ENCODE assay signal across 29 cellular contexts in genomic region chr10:24553051-24553612, GRCh38.
"Had no signal": no experiment of that assay in that cellular context is flagged by ENCODE, and none has a peak within 500 bp of the region (broad histone marks: within the 10 kb centered on the region; RNA-seq: fewer than 3 reads in every experiment).

No MANE protein-coding gene starts in this region.

- H3K27me3 Mint-ChIP-seq: progenitor cell of endocrine pancreas; stimulated activated memory B cell treated with anti-CD40 and anti-IgM and Interleukin-4, amounts not matched to agents 10 μg/mL and 1 μg/mL and 100 μg/mL, for 72 hours; type B pancreatic cell had no signal

- H3K4me2 ChIP-seq: smooth muscle cell had no signal

- H3K4me1 ChIP-seq: ascending aorta, colonic mucosa, uterus had no signal

- H3K4me3 Mint-ChIP-seq: activated naive CD4-positive, alpha-beta T cell treated with anti-CD3 and anti-CD28 coated beads, Interleukin-2, amount 10 ng/mL, durations not matched to agents 7 days and 5 days; activated naive CD8-positive, alpha-beta T cell treated with anti-CD3 and anti-CD28 coated beads, Interleukin-2, amount 10 ng/mL, durations not matched to agents 7 days and 5 days; activated T-helper 1 cell treated with anti-CD3 and anti-CD28 coated beads, Interleukin-12 subunit alpha, Interleukin-12 subunit beta, Interleukin-2, Interleukin-4 antibody, amounts not matched to agents 30 ng/mL and 10 ng/mL and 1 ng/mL, durations not matched to agents 14 hours and 24 hours and 36 hours; brain; memory B cell; natural killer cell treated with Interleukin-12 subunit alpha and Interleukin-12 subunit beta and Interleukin-15 and Interleukin-18, amount 100 ng/mL, for 72 hours; stimulated activated memory B cell treated with anti-CD40 and anti-IgM and Interleukin-4, amounts not matched to agents 10 μg/mL and 1 μg/mL and 100 μg/mL, for 72 hours; stimulated activated naive CD8-positive, alpha-beta T cell treated with anti-CD3 and anti-CD28 coated beads, Interleukin-15, amount 100 ng/mL, for 72 hours; T-helper 2 cell treated with Interferon-gamma antibody and Interleukin-4, amounts not matched to agents 5 μg/mL and 100 μg/mL, for 36 hours; type B pancreatic cell had no signal

- H3K27ac ChIP-seq: ascending aorta, cardiac muscle cell, colonic mucosa, epithelial cell of prostate, gastrocnemius medialis, neutrophil, ovary, uterus had no signal

- ATAC-seq: stimulated activated memory B cell treated with anti-CD40 and anti-IgM and Interleukin-4, amounts not matched to agents 10 μg/mL and 1 μg/mL and 100 μg/mL, for 72 hours had no signal

- H3K36me3 Mint-ChIP-seq: activated naive CD4-positive, alpha-beta T cell treated with anti-CD3 and anti-CD28 coated beads, Interleukin-2, amount 10 ng/mL, durations not matched to agents 7 days and 5 days; activated naive CD8-positive, alpha-beta T cell treated with anti-CD3 and anti-CD28 coated beads, Interleukin-2, amount 10 ng/mL, durations not matched to agents 7 days and 5 days; brain; memory B cell; natural killer cell treated with Interleukin-12 subunit alpha and Interleukin-12 subunit beta and Interleukin-15 and Interleukin-18, amount 100 ng/mL, for 72 hours; stimulated activated memory B cell treated with anti-CD40 and anti-IgM and Interleukin-4, amounts not matched to agents 10 μg/mL and 1 μg/mL and 100 μg/mL, for 72 hours had no signal

- H3K27me3 ChIP-seq: ascending aorta, cardiac muscle cell, colonic mucosa, gastrocnemius medialis, neutrophil, ovary, uterus had no signal

- H3K4me1 Mint-ChIP-seq: memory B cell; stimulated activated memory B cell treated with anti-CD40 and anti-IgM and Interleukin-4, amounts not matched to agents 10 μg/mL and 1 μg/mL and 100 μg/mL, for 72 hours had no signal

- H3K36me3 ChIP-seq: ascending aorta, cardiac muscle cell, colonic mucosa, neutrophil, ovary, uterus had no signal

- FAIRE-seq: endometrium had no signal

- H3K9me3 ChIP-seq: ascending aorta, colonic mucosa, gastrocnemius medialis, neutrophil, ovary, uterus had no signal

- H3K4me3 ChIP-seq: ascending aorta, cardiac muscle cell, colonic mucosa, gastrocnemius medialis, ovary, smooth muscle cell, uterus had no signal

- H3K27ac Mint-ChIP-seq: activated naive CD4-positive, alpha-beta T cell treated with anti-CD3 and anti-CD28 coated beads, Interleukin-2, amount 10 ng/mL, durations not matched to agents 7 days and 5 days; activated naive CD8-positive, alpha-beta T cell treated with anti-CD3 and anti-CD28 coated beads, Interleukin-2, amount 10 ng/mL, durations not matched to agents 7 days and 5 days; activated T-helper 1 cell treated with anti-CD3 and anti-CD28 coated beads, Interleukin-12 subunit alpha, Interleukin-12 subunit beta, Interleukin-2, Interleukin-4 antibody, amounts not matched to agents 30 ng/mL and 10 ng/mL and 1 ng/mL, durations not matched to agents 14 hours and 24 hours and 36 hours; brain; memory B cell; natural killer cell treated with Interleukin-12 subunit alpha and Interleukin-12 subunit beta and Interleukin-15 and Interleukin-18, amount 100 ng/mL, for 72 hours; stimulated activated memory B cell treated with anti-CD40 and anti-IgM and Interleukin-4, amounts not matched to agents 10 μg/mL and 1 μg/mL and 100 μg/mL, for 72 hours; stimulated activated naive CD8-positive, alpha-beta T cell treated with anti-CD3 and anti-CD28 coated beads, Interleukin-15, amount 100 ng/mL, for 72 hours; T-helper 2 cell treated with Interferon-gamma antibody and Interleukin-4, amounts not matched to agents 5 μg/mL and 100 μg/mL, for 36 hours; type B pancreatic cell had no signal

- H3K9me3 Mint-ChIP-seq: activated naive CD4-positive, alpha-beta T cell treated with anti-CD3 and anti-CD28 coated beads, Interleukin-2, amount 10 ng/mL, durations not matched to agents 7 days and 5 days; activated naive CD8-positive, alpha-beta T cell treated with anti-CD3 and anti-CD28 coated beads, Interleukin-2, amount 10 ng/mL, durations not matched to agents 7 days and 5 days; activated T-helper 1 cell treated with anti-CD3 and anti-CD28 coated beads, Interleukin-12 subunit alpha, Interleukin-12 subunit beta, Interleukin-2, Interleukin-4 antibody, amounts not matched to agents 30 ng/mL and 10 ng/mL and 1 ng/mL, durations not matched to agents 14 hours and 24 hours and 36 hours; memory B cell; natural killer cell treated with Interleukin-12 subunit alpha and Interleukin-12 subunit beta and Interleukin-15 and Interleukin-18, amount 100 ng/mL, for 72 hours; stimulated activated memory B cell treated with anti-CD40 and anti-IgM and Interleukin-4, amounts not matched to agents 10 μg/mL and 1 μg/mL and 100 μg/mL, for 72 hours; stimulated activated naive CD8-positive, alpha-beta T cell treated with anti-CD3 and anti-CD28 coated beads, Interleukin-15, amount 100 ng/mL, for 72 hours; T-helper 2 cell treated with Interferon-gamma antibody and Interleukin-4, amounts not matched to agents 5 μg/mL and 100 μg/mL, for 36 hours; type B pancreatic cell had no signal

- DNase-seq: activated CD4-positive, alpha-beta T cell treated with anti-CD3 and anti-CD28 coated beads for 4 hours; activated CD4-positive, alpha-beta T cell treated with anti-CD3 and anti-CD28 coated beads, Interleukin-2, amount 50 U/mL, for 4 hours; activated effector memory CD4-positive, alpha-beta T cell treated with anti-CD3 and anti-CD28 coated beads, Interleukin-2, amount 50 U/mL, for 16 hours; activated naive CD8-positive, alpha-beta T cell treated with anti-CD3 and anti-CD28 coated beads, Interleukin-2, amount 10 ng/mL, durations not matched to agents 7 days and 5 days; activated T-cell treated with anti-CD3 and anti-CD28 coated beads, Interleukin-2, amount 50 U/mL, for 1 hour; cerebellar nuclear complex; effector CD8-positive, alpha-beta T cell; ovary; stimulated activated CD4-positive, alpha-beta T cell treated with anti-CD3 and anti-CD28 coated beads, Interleukin-4, amount 100 ng/mL, for 4 hours; substantia nigra; uterus had no signal
